In the genomic region with DNA sequence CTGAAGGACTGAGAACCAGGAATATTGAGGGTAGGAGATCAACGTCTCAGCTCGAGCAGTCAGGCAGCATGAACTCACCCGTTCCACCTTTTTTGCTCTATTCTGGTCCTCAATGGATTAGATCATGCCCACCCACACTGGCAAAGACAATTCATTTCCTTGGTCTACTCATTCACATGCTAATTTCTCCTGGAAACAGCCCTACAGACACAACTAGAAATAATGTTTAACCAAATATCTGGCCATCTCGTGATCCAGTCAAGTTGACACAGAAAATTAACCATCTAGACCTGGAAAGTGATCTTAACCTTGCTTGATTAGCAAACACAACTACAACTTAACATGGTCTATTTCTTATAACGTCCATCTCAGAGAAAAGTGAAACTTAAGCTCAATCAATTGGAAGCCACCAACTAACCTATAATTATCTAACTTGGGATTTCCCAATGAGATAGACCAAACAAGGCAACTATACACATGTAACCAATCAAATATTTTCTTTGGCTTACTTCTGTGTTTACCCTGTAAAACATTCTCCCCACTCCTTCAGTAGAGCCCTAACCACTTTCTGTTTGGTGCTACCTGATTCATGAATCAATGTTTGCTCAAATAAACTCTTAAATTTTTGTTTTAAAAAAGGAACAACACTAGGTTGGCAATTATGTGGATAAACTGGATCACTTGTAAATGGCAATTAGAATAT, we compare ENCODE assay signal across 15 cellular contexts.
"Had no signal": no experiment of that assay in that cellular context is flagged by ENCODE, and none has a peak within 500 bp of the region (broad histone marks: within the 10 kb centered on the region; RNA-seq: fewer than 3 reads in every experiment).

No MANE protein-coding gene starts in this region.

- H3K36me3 Mint-ChIP-seq: activated naive CD8-positive, alpha-beta T cell treated with anti-CD3 and anti-CD28 coated beads, Interleukin-2, amount 10 ng/mL, durations not matched to agents 7 days and 5 days; naive thymus-derived CD4-positive, alpha-beta T cell; stimulated activated naive B cell treated with anti-CD40 and anti-IgM and Interleukin-4, amounts not matched to agents 10 μg/mL and 1 μg/mL and 100 μg/mL, for 72 hours had no signal

- H3K27me3 ChIP-seq: gastroesophageal sphincter, spleen, transverse colon had no signal

- H3K9me3 Mint-ChIP-seq: activated CD8-positive, alpha-beta T cell treated with anti-CD3 and anti-CD28 coated beads for 36 hours; activated naive CD8-positive, alpha-beta T cell treated with anti-CD3 and anti-CD28 coated beads, Interleukin-2, amount 10 ng/mL, durations not matched to agents 7 days and 5 days; activated T-cell treated with anti-CD3 and anti-CD28 coated beads, Interleukin-2, amount 50 U/mL, for 72 hours had no signal

- DNase-seq: activated CD8-positive, alpha-beta memory T cell treated with anti-CD3 and anti-CD28 coated beads, Interleukin-2, amount 50 U/mL, for 4 hours; activated CD8-positive, alpha-beta T cell treated with anti-CD3 and anti-CD28 coated beads for 36 hours; activated naive CD8-positive, alpha-beta T cell treated with anti-CD3 and anti-CD28 coated beads, Interleukin-2, amount 10 ng/mL, durations not matched to agents 7 days and 5 days; activated T-cell treated with anti-CD3 and anti-CD28 coated beads, Interleukin-2, amount 50 U/mL, for 72 hours; aorta; effector CD4-positive, alpha-beta T cell; kidney glomerular epithelial cell; naive thymus-derived CD4-positive, alpha-beta T cell; spleen; stimulated activated CD4-positive, alpha-beta T cell treated with anti-CD3 and anti-CD28 coated beads, Interleukin-1b, Interleukin-23, amount 100 ng/mL, for 48 hours; stimulated activated naive B cell treated with anti-CD40 and anti-IgM and Interleukin-4, amounts not matched to agents 10 μg/mL and 1 μg/mL and 100 μg/mL, for 72 hours; transverse colon had no signal

- H3K4me3 Mint-ChIP-seq: activated CD8-positive, alpha-beta T cell treated with anti-CD3 and anti-CD28 coated beads for 36 hours; activated naive CD8-positive, alpha-beta T cell treated with anti-CD3 and anti-CD28 coated beads, Interleukin-2, amount 10 ng/mL, durations not matched to agents 7 days and 5 days; activated T-cell treated with anti-CD3 and anti-CD28 coated beads, Interleukin-2, amount 50 U/mL, for 72 hours; naive thymus-derived CD4-positive, alpha-beta T cell; stimulated activated naive B cell treated with anti-CD40 and anti-IgM and Interleukin-4, amounts not matched to agents 10 μg/mL and 1 μg/mL and 100 μg/mL, for 72 hours had no signal

- H3K4me3 ChIP-seq: gastroesophageal sphincter, prostate gland, spleen, transverse colon had no signal

- H3K27me3 Mint-ChIP-seq: activated CD8-positive, alpha-beta T cell treated with anti-CD3 and anti-CD28 coated beads for 36 hours; activated naive CD8-positive, alpha-beta T cell treated with anti-CD3 and anti-CD28 coated beads, Interleukin-2, amount 10 ng/mL, durations not matched to agents 7 days and 5 days; stimulated activated naive B cell treated with anti-CD40 and anti-IgM and Interleukin-4, amounts not matched to agents 10 μg/mL and 1 μg/mL and 100 μg/mL, for 72 hours had no signal

- ATAC-seq: activated CD8-positive, alpha-beta T cell treated with anti-CD3 and anti-CD28 coated beads for 36 hours; activated T-cell treated with anti-CD3 and anti-CD28 coated beads, Interleukin-2, amount 50 U/mL, for 72 hours; gastroesophageal sphincter; naive thymus-derived CD4-positive, alpha-beta T cell; sciatic nerve; stimulated activated naive B cell treated with anti-CD40 and anti-IgM and Interleukin-4, amounts not matched to agents 10 μg/mL and 1 μg/mL and 100 μg/mL, for 72 hours had no signal

- H3K27ac Mint-ChIP-seq: activated CD8-positive, alpha-beta T cell treated with anti-CD3 and anti-CD28 coated beads for 36 hours; activated naive CD8-positive, alpha-beta T cell treated with anti-CD3 and anti-CD28 coated beads, Interleukin-2, amount 10 ng/mL, durations not matched to agents 7 days and 5 days; activated T-cell treated with anti-CD3 and anti-CD28 coated beads, Interleukin-2, amount 50 U/mL, for 72 hours; naive thymus-derived CD4-positive, alpha-beta T cell; stimulated activated naive B cell treated with anti-CD40 and anti-IgM and Interleukin-4, amounts not matched to agents 10 μg/mL and 1 μg/mL and 100 μg/mL, for 72 hours had no signal

- H3K4me1 ChIP-seq: gastroesophageal sphincter, prostate gland, spleen, transverse colon had no signal

- H3K27ac ChIP-seq: gastroesophageal sphincter, prostate gland, spleen, transverse colon had no signal

- H3K9me3 ChIP-seq: gastroesophageal sphincter, prostate gland, transverse colon had no signal

- H3K4me1 Mint-ChIP-seq: activated naive CD8-positive, alpha-beta T cell treated with anti-CD3 and anti-CD28 coated beads, Interleukin-2, amount 10 ng/mL, durations not matched to agents 7 days and 5 days; stimulated activated naive B cell treated with anti-CD40 and anti-IgM and Interleukin-4, amounts not matched to agents 10 μg/mL and 1 μg/mL and 100 μg/mL, for 72 hours had no signal

- H3K36me3 ChIP-seq: gastroesophageal sphincter, prostate gland, spleen, transverse colon had no signal
